ENCODE assay signal across 14 cellular contexts in the genomic region with DNA sequence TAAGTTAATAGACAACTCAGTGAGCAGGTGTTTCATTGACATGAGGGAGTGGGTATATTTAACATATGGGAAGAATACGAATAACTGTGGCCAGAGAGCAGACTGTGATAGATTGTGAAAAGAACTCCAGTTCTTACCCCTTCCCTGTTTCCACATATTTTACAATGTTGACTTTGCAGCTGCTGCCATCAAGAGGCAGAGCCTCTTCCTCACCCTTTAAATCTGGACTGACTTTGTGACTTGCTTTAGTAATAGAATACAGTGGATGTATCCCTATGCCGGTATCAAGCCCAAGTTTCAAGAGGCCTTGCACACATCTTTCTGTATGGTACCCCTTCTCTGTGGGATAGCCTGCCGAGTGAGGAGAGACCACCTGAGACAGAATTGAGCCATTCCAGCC.
DNase-seq lines count a peak whose midpoint lies in the region; ATAC-seq and TF ChIP-seq lines count a peak whose summit lies in the region.
"Had no signal": no experiment of that assay in that cellular context is flagged by ENCODE, and none has a peak within 500 bp of the region (broad histone marks: within the 10 kb centered on the region; RNA-seq: fewer than 3 reads in every experiment).

No MANE protein-coding gene starts in this region.

- H2BK12ac ChIP-seq in mesenchymal stem cell (ENCODE audit: low read length in 2 of 2) = no peak overlapping the region

- no peak overlapping the region for H3K4ac ChIP-seq in mesenchymal stem cell (ENCODE audit: low read depth in 1 of 2, low read length in 2 of 2)

- H4K8ac ChIP-seq in mesenchymal stem cell (ENCODE audit: low read length) = no peak overlapping the region

- H3K23ac ChIP-seq in mesenchymal stem cell (ENCODE audit: low read length in 2 of 2) = no peak overlapping the region

- no peak overlapping the region for H2AFZ ChIP-seq in mammary epithelial cell (ENCODE audit: low read depth, low read length)
- H2AFZ ChIP-seq in mesenchymal stem cell (ENCODE audit: low read depth, low read length) = no peak overlapping the region

- H3K9ac ChIP-seq in mammary epithelial cell (ENCODE audit: insufficient read depth, low read length) (no peak overlapping the region), mesenchymal stem cell (ENCODE audit: low read length) (no peak overlapping the region)

- H3K9me3 ChIP-seq in mammary epithelial cell (replicated peaks; ENCODE audit: insufficient read depth, low read length) (no peaks in the 10 kb centered on the region), mesenchymal stem cell (ENCODE audit: control insufficient read depth, low read length) (no peaks in the 10 kb centered on the region)
- H3K9me3 ChIP-seq: tibial artery had no signal

- no peak overlapping the region for H3K18ac ChIP-seq in mesenchymal stem cell (ENCODE audit: low read depth in 1 of 2, low read length in 2 of 2)

- CTCF ChIA-PET in mammary epithelial cell (lab: Charles Lee; ENCODE audit: low non-redundant PET) = interaction anchor here (0.6 kb wide), 2 partner anchors 297 to 298 kb away, joined by 3 to 4 read pairs; no protein-coding TSS in a partner anchor

- H3K27ac ChIP-seq in mammary epithelial cell (ENCODE audit: insufficient read depth, low read depth, low read length) (no peak overlapping the region), mesenchymal stem cell (ENCODE audit: low read length, poor library complexity, severe bottlenecking) (no peak overlapping the region)
- H3K27ac ChIP-seq: tibial artery had no signal

- H3K4me3 ChIP-seq in mammary epithelial cell (replicated peaks in 1 of 3; ENCODE audit: insufficient read depth in 1 of 3, low read depth in 2 of 3, low read length in 3 of 3) (no peak overlapping the region), mesenchymal stem cell (ENCODE audit: insufficient read depth in 1 of 2, low read depth in 1 of 2, low read length in 2 of 2) (no peak overlapping the region)
- H3K4me3 ChIP-seq: tibial artery had no signal

- peak; percentile 15 for DNase-seq in EL
- DNase-seq in mammary epithelial cell = peak; percentile 15
- DNase-seq in mesenchymal stem cell = peak; percentile 5
- no peak for DNase-seq in dermis blood vessel endothelial cell
- no peak for DNase-seq in hypothalamus (lab: John Stamatoyannopoulos, UW)
- DNase-seq: activated CD4-positive, CD25-positive, alpha-beta regulatory T cell; cerebellar nuclear complex; DND-41; NCI-H2171; retina; tibial artery had no signal

- peak; percentile 32; the same call in 1 of the 2 replicates for TF ChIP-seq CTCF in LNCAP (IDR thresholded peaks at IDR 0.05)
- peak; percentile 29 to 47 for TF ChIP-seq CTCF in mammary epithelial cell (conservative IDR thresholded peaks at IDR 0.05 in 1 of 2, IDR thresholded peaks at IDR 0.05 in 1 of 2; ENCODE audit: extremely low read depth in 1 of 2, insufficient read depth in 1 of 2, low read depth in 1 of 2, low read length in 2 of 2)

- H2BK120ac ChIP-seq in mesenchymal stem cell (ENCODE audit: low read depth, low read length) = no peak overlapping the region

- no peak for ATAC-seq in HG03097 (IDR thresholded peaks at IDR 0.05; ENCODE audit: low FRiP score, unreplicated experiment)
- ATAC-seq: activated T-helper 17 cell treated with anti-CD3 and anti-CD28 coated beads, Interleukin-2, amount 50 U/mL, for 72 hours had no signal

- H3K4me2 ChIP-seq in mammary epithelial cell (ENCODE audit: insufficient read depth, low read depth, low read length) = no peak overlapping the region
- H3K4me2 ChIP-seq in mesenchymal stem cell (ENCODE audit: low read length, poor library complexity, severe bottlenecking) = no peak overlapping the region

- no TSS peak for BruUV-seq in mammary epithelial cell (replicated peaks; lab: Mats Ljungman, UMichigan)

- no peak overlapping the region for H4K91ac ChIP-seq in mesenchymal stem cell (ENCODE audit: low read length)

- no peak overlapping the region for H2BK5ac ChIP-seq in mesenchymal stem cell (ENCODE audit: low read depth, low read length, poor library complexity, severe bottlenecking)

- no peak overlapping the region for H2AK5ac ChIP-seq in mesenchymal stem cell (ENCODE audit: low read length, severe bottlenecking)

- 97% methylated on average over 3 of the region's 3 CpGs for WGBS in mammary epithelial cell (ENCODE audit: low coverage, missing lambda C conversion rate)
- WGBS in mesenchymal stem cell = 74% methylated on average over 2 of the region's 3 CpGs

- H3K79me1 ChIP-seq in mesenchymal stem cell (replicated peaks; ENCODE audit: low read length, poor library complexity, severe bottlenecking) = no peaks in the 10 kb centered on the region

- in situ Hi-C loops in mammary epithelial cell (cut with MboI; ENCODE audit: low sequenced_read_pairs in 2 of 2) = no loop called here

- H3K27me3 ChIP-seq in mammary epithelial cell (ENCODE audit: insufficient read depth, low read length) = no peaks in the 10 kb centered on the region
- no peaks in the 10 kb centered on the region for H3K27me3 ChIP-seq in mesenchymal stem cell (ENCODE audit: control insufficient read depth in 1 of 2, insufficient read depth in 1 of 2, low read length in 2 of 2)
- H3K27me3 ChIP-seq: tibial artery had no signal

- no peaks in the 10 kb centered on the region for H3K79me2 ChIP-seq in mammary epithelial cell (ENCODE audit: insufficient read depth, low read length)

- dilution Hi-C loops in mammary epithelial cell (cut with HindIII; ENCODE audit: low sequenced_read_pairs) = no loop called here

- no peak overlapping the region for H2BK15ac ChIP-seq in mesenchymal stem cell (ENCODE audit: low read depth, poor library complexity, severe bottlenecking)

- no peaks in the 10 kb centered on the region for H4K20me1 ChIP-seq in mammary epithelial cell (ENCODE audit: insufficient read depth, low read length)

- peaks cover 22% of the 10 kb centered on the region for H3K4me1 ChIP-seq in mammary epithelial cell (ENCODE audit: insufficient read depth, low read length)
- peaks cover 8% of the 10 kb centered on the region for H3K4me1 ChIP-seq in mesenchymal stem cell (ENCODE audit: control insufficient read depth, insufficient read depth, low read depth, low read length)

- H3K36me3 ChIP-seq in mammary epithelial cell (ENCODE audit: insufficient read depth, low read length) = no peaks in the 10 kb centered on the region
- no peaks in the 10 kb centered on the region for H3K36me3 ChIP-seq in mesenchymal stem cell (ENCODE audit: control insufficient read depth in 1 of 2, insufficient read depth in 2 of 2, low read depth in 1 of 2, low read length in 2 of 2)
- H3K36me3 ChIP-seq: tibial artery had no signal

- intact Hi-C loops in mammary epithelial cell (cut with micrococcal nuclease) = loop anchor here (1.0 to 5.0 kb wide), 4 partner anchors 76 to 272 kb away; no protein-coding TSS in a partner anchor

- no peak overlapping the region for H3K14ac ChIP-seq in mesenchymal stem cell (ENCODE audit: low read length in 2 of 2)

Comparison
In these comparisons a context has a peak if more than half of its experiments do, and no peak if none do; other contexts are left out.
1. DNase-seq: peak in EL (single experiment), mammary epithelial cell (single experiment) and mesenchymal stem cell (single experiment); none in dermis blood vessel endothelial cell (single experiment) and hypothalamus (0 of 51).